Comparison of ENCODE assay signal across 1 cellular context in the genomic region with DNA sequence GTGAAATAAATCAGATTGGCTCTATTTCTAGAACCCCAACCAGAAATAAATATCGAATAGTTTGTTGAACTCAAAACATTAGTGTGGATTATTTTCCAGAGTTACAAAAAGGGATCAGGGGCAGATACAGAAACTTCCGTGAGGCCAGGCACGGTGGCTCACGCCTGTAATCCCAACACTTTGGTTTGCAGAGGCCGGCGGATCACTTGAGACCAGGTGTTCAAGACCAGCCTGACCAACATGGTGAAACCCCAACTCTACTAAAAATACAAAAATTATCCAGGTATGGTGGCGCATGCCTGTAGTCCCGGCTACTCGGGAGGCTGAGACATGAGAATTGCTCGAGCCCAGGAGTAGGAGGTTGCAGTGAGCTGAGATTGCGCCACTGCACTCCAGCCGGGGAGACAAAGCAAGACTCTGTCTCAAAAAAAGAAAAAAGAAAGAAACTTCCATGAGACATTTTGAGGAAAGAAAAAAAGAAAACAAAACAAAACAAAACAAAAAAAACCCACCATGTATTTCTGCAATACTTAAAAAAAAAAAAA.
TF ChIP-seq lines count a peak whose summit lies in the region.

No MANE protein-coding gene starts in this region.

TF ChIP-seq in WTC11, 78 proteins besides CTCF, POLR2A, EP300 and RAD21 (continued from another document):
- TF ChIP-seq, protein P1, sequence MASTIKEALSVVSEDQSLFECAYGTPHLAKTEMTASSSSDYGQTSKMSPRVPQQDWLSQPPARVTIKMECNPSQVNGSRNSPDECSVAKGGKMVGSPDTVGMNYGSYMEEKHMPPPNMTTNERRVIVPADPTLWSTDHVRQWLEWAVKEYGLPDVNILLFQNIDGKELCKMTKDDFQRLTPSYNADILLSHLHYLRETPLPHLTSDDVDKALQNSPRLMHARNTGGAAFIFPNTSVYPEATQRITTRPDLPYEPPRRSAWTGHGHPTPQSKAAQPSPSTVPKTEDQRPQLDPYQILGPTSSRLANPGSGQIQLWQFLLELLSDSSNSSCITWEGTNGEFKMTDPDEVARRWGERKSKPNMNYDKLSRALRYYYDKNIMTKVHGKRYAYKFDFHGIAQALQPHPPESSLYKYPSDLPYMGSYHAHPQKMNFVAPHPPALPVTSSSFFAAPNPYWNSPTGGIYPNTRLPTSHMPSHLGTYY (CRISPR knock-in tag; IDR thresholded peaks at IDR 0.05) = no peak
- no peak for TF ChIP-seq ZNF317 (CRISPR knock-in tag; IDR thresholded peaks at IDR 0.05; ENCODE audit: borderline replicate concordance, low read depth)
- TF ChIP-seq GABPB1 (CRISPR knock-in tag; IDR thresholded peaks at IDR 0.05) = no peak
- TF ChIP-seq, protein P2, sequence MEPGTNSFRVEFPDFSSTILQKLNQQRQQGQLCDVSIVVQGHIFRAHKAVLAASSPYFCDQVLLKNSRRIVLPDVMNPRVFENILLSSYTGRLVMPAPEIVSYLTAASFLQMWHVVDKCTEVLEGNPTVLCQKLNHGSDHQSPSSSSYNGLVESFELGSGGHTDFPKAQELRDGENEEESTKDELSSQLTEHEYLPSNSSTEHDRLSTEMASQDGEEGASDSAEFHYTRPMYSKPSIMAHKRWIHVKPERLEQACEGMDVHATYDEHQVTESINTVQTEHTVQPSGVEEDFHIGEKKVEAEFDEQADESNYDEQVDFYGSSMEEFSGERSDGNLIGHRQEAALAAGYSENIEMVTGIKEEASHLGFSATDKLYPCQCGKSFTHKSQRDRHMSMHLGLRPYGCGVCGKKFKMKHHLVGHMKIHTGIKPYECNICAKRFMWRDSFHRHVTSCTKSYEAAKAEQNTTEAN (CRISPR knock-in tag; IDR thresholded peaks at IDR 0.05) = no peak
- TF ChIP-seq NR3C1 (CRISPR knock-in tag; conservative IDR thresholded peaks at IDR 0.05; ENCODE audit: low read depth) = no peak
- TF ChIP-seq ZBTB21 (CRISPR knock-in tag; IDR thresholded peaks at IDR 0.05; ENCODE audit: borderline replicate concordance) = no peak
- no peak for TF ChIP-seq GRHL2 (CRISPR knock-in tag; IDR thresholded peaks at IDR 0.05; ENCODE audit: insufficient replicate concordance, severe bottlenecking)
- TF ChIP-seq, protein P3, sequence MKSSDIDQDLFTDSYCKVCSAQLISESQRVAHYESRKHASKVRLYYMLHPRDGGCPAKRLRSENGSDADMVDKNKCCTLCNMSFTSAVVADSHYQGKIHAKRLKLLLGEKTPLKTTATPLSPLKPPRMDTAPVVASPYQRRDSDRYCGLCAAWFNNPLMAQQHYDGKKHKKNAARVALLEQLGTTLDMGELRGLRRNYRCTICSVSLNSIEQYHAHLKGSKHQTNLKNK (CRISPR knock-in tag; IDR thresholded peaks at IDR 0.05) = no peak
- no peak for TF ChIP-seq ELF4 (CRISPR knock-in tag; IDR thresholded peaks at IDR 0.05; ENCODE audit: low read depth)
- TF ChIP-seq NFATC4 (CRISPR knock-in tag; IDR thresholded peaks at IDR 0.05) = no peak
- TF ChIP-seq NFE2L1 (CRISPR knock-in tag; IDR thresholded peaks at IDR 0.05) = no peak
- TF ChIP-seq SMAD3 (CRISPR knock-in tag; IDR thresholded peaks at IDR 0.05; ENCODE audit: borderline replicate concordance) = no peak
- TF ChIP-seq ESRRA (CRISPR knock-in tag; IDR thresholded peaks at IDR 0.05; ENCODE audit: borderline replicate concordance) = no peak
- TF ChIP-seq USF2 (CRISPR knock-in tag; IDR thresholded peaks at IDR 0.05) = no peak
- TF ChIP-seq, protein P4, sequence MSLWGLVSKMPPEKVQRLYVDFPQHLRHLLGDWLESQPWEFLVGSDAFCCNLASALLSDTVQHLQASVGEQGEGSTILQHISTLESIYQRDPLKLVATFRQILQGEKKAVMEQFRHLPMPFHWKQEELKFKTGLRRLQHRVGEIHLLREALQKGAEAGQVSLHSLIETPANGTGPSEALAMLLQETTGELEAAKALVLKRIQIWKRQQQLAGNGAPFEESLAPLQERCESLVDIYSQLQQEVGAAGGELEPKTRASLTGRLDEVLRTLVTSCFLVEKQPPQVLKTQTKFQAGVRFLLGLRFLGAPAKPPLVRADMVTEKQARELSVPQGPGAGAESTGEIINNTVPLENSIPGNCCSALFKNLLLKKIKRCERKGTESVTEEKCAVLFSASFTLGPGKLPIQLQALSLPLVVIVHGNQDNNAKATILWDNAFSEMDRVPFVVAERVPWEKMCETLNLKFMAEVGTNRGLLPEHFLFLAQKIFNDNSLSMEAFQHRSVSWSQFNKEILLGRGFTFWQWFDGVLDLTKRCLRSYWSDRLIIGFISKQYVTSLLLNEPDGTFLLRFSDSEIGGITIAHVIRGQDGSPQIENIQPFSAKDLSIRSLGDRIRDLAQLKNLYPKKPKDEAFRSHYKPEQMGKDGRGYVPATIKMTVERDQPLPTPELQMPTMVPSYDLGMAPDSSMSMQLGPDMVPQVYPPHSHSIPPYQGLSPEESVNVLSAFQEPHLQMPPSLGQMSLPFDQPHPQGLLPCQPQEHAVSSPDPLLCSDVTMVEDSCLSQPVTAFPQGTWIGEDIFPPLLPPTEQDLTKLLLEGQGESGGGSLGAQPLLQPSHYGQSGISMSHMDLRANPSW (CRISPR knock-in tag; conservative IDR thresholded peaks at IDR 0.05; ENCODE audit: low read depth) = no peak
